In the genomic region with DNA sequence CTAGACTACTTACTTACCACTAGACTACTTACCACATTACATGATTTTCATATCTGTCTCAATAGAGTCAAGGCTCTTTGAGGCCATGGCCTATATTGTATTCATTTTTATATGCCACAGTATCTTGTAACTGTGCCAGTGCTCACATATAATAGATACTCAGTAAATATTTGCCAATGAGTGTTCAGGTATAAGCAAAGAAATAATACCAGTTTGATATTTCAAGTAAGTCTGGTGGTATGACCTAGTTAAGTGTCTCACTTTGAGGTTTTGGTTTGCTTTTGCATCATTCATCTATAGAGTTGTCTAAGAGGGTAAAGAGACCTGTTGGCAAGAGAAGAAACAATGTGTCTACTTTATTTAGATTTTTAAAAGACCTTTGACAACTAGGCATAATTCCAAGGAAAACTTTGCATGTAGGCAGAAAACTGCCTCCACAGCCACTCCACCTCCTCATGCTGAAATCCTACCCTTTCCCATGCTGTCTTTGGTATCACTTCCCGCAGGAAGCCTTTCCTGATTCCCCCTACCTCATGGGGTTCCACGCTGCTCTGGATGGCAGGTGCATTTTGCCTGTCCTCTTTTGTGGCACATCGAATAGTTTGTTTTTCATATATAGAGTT, we compare ENCODE assay signal across 26 cellular contexts.
DNase-seq lines count a peak whose midpoint lies in the region; ATAC-seq, FAIRE-seq and TF ChIP-seq lines count a peak whose summit lies in the region.
"Had no signal": no experiment of that assay in that cellular context is flagged by ENCODE, and none has a peak within 500 bp of the region (broad histone marks: within the 10 kb centered on the region; RNA-seq: fewer than 3 reads in every experiment).

No MANE protein-coding gene starts in this region.

- H3K4me3 ChIP-seq in lower lobe of right lung = no peak overlapping the region
- H3K4me3 ChIP-seq: gastroesophageal sphincter, PC-9 had no signal

- H3K27me3 ChIP-seq in lower lobe of right lung (ENCODE audit: low read depth) = no peaks in the 10 kb centered on the region
- H3K27me3 ChIP-seq: gastroesophageal sphincter had no signal

- H3K4me3 Mint-ChIP-seq in activated naive CD4-positive, alpha-beta T cell treated with anti-CD3 and anti-CD28 coated beads, Interleukin-2, amount 10 ng/mL, durations not matched to agents 7 days and 5 days = no peak overlapping the region
- H3K4me3 Mint-ChIP-seq: activated CD4-positive, alpha-beta memory T cell treated with anti-CD3 and anti-CD28 coated beads for 36 hours; CD14-positive monocyte; HFFc6; nephron progenitor cell had no signal

- intact Hi-C loops in lower lobe of right lung (cut with DNase I) = no loop called here

- H3K4me1 Mint-ChIP-seq in activated naive CD4-positive, alpha-beta T cell treated with anti-CD3 and anti-CD28 coated beads, Interleukin-2, amount 10 ng/mL, durations not matched to agents 7 days and 5 days = peaks cover 6% of the 10 kb centered on the region
- H3K4me1 Mint-ChIP-seq: nephron progenitor cell had no signal

- FAIRE-seq in islet of Langerhans (lab: Jason Lieb, UNC) = peak; percentile 88
- FAIRE-seq: H1 had no signal

- ATAC-seq in lower lobe of right lung = no peak
- ATAC-seq: gastroesophageal sphincter had no signal

- DNase-seq in COLO668 (lab: John Stamatoyannopoulos, UW; ENCODE audit: unreplicated experiment) (peak; percentile 32), DMS53 treated with DMSO at 0.1 percent for 48 hours (lab: John Stamatoyannopoulos, UW; ENCODE audit: unreplicated experiment) (peak; percentile 74), NCI-H345 treated with DMSO at 0.1 percent for 48 hours (lab: John Stamatoyannopoulos, UW; ENCODE audit: unreplicated experiment) (peak; percentile 48), lower lobe of right lung (no peak)
- DNase-seq in stimulated activated CD4-positive, alpha-beta T cell treated with anti-CD3 and anti-CD28 coated beads, Interleukin-1b, Interleukin-23, amount 100 ng/mL, for 48 hours = no peak
- no peak for DNase-seq in stimulated activated CD4-positive, alpha-beta T cell treated with anti-CD3 and anti-CD28 coated beads, Interleukin-2, amount 100 ng/mL, for 24 hours
- DNase-seq in activated naive CD4-positive, alpha-beta T cell treated with anti-CD3 and anti-CD28 coated beads, Interleukin-2, amount 10 ng/mL, durations not matched to agents 7 days and 5 days = no peak
- DNase-seq: activated CD4-positive, alpha-beta memory T cell treated with anti-CD3 and anti-CD28 coated beads for 36 hours; activated CD4-positive, CD25-positive, alpha-beta regulatory T cell treated with anti-CD3 and anti-CD28 coated beads, Interleukin-2, amount 50 U/mL, for 72 hours; activated CD8-positive, alpha-beta memory T cell treated with anti-CD3 and anti-CD28 coated beads, Interleukin-2, amount 50 U/mL, for 48 hours; activated naive CD4-positive, alpha-beta T cell treated with anti-CD3 and anti-CD28 coated beads, Interleukin-2, amount 50 U/mL, for 16 hours; amniotic stem cell; Calu3; HFFc6; Kasumi-1; NCI-H187 treated with DMSO at 0.1 percent for 48 hours; NCI-H524; nephron progenitor cell; stimulated activated CD4-positive, alpha-beta T cell treated with anti-CD3 and anti-CD28 coated beads, Interleukin-15, amount 100 ng/mL, for 24 hours; stimulated activated naive CD4-positive, alpha-beta T cell treated with Interleukin-2 at 50 U/mL for 16 hours; T-helper 2 cell had no signal

- no peak for TF ChIP-seq CTCF in lower lobe of right lung (IDR thresholded peaks at IDR 0.05)

- no peaks in the 10 kb centered on the region for H3K27me3 Mint-ChIP-seq in activated naive CD4-positive, alpha-beta T cell treated with anti-CD3 and anti-CD28 coated beads, Interleukin-2, amount 10 ng/mL, durations not matched to agents 7 days and 5 days
- H3K27me3 Mint-ChIP-seq: activated CD4-positive, alpha-beta memory T cell treated with anti-CD3 and anti-CD28 coated beads for 36 hours had no signal

- H3K9me3 Mint-ChIP-seq in activated naive CD4-positive, alpha-beta T cell treated with anti-CD3 and anti-CD28 coated beads, Interleukin-2, amount 10 ng/mL, durations not matched to agents 7 days and 5 days = no peaks in the 10 kb centered on the region
- H3K9me3 Mint-ChIP-seq: activated CD4-positive, alpha-beta memory T cell treated with anti-CD3 and anti-CD28 coated beads for 36 hours; HFFc6 had no signal

- no peaks in the 10 kb centered on the region for H3K9me3 ChIP-seq in lower lobe of right lung
- H3K9me3 ChIP-seq: gastroesophageal sphincter had no signal

- no peaks in the 10 kb centered on the region for H3K4me1 ChIP-seq in lower lobe of right lung
- H3K4me1 ChIP-seq: gastroesophageal sphincter had no signal

- CTCF ChIA-PET in activated naive CD4-positive, alpha-beta T cell treated with anti-CD3 and anti-CD28 coated beads, Interleukin-2, amount 10 ng/mL, durations not matched to agents 7 days and 5 days (lab: Charles Lee) = no interaction called here

- H3K27ac ChIP-seq in lower lobe of right lung = no peak overlapping the region
- H3K27ac ChIP-seq: gastroesophageal sphincter, PC-9 had no signal

- H3K36me3 Mint-ChIP-seq in activated naive CD4-positive, alpha-beta T cell treated with anti-CD3 and anti-CD28 coated beads, Interleukin-2, amount 10 ng/mL, durations not matched to agents 7 days and 5 days = no peaks in the 10 kb centered on the region
- H3K36me3 Mint-ChIP-seq: activated CD4-positive, alpha-beta memory T cell treated with anti-CD3 and anti-CD28 coated beads for 36 hours; CD14-positive monocyte had no signal

- no peak overlapping the region for H3K27ac Mint-ChIP-seq in activated naive CD4-positive, alpha-beta T cell treated with anti-CD3 and anti-CD28 coated beads, Interleukin-2, amount 10 ng/mL, durations not matched to agents 7 days and 5 days
- H3K27ac Mint-ChIP-seq: activated CD4-positive, alpha-beta memory T cell treated with anti-CD3 and anti-CD28 coated beads for 36 hours; HFFc6; nephron progenitor cell had no signal

- no peaks in the 10 kb centered on the region for H3K36me3 ChIP-seq in lower lobe of right lung
- H3K36me3 ChIP-seq: gastroesophageal sphincter had no signal

Comparison
In these comparisons a context has a peak if more than half of its experiments do, and no peak if none do; other contexts are left out.
1. DNase-seq: peak in COLO668 (single experiment), DMS53 treated with DMSO at 0.1 percent for 48 hours (single experiment) and NCI-H345 treated with DMSO at 0.1 percent for 48 hours (single experiment); none in lower lobe of right lung (single experiment), stimulated activated CD4-positive, alpha-beta T cell treated with anti-CD3 and anti-CD28 coated beads, Interleukin-1b, Interleukin-23, amount 100 ng/mL, for 48 hours (single experiment), stimulated activated CD4-positive, alpha-beta T cell treated with anti-CD3 and anti-CD28 coated beads, Interleukin-2, amount 100 ng/mL, for 24 hours (0 of 2) and activated naive CD4-positive, alpha-beta T cell treated with anti-CD3 and anti-CD28 coated beads, Interleukin-2, amount 10 ng/mL, durations not matched to agents 7 days and 5 days (single experiment).